ENCODE assay signal across 1 cellular context in genomic region chr5:81851481-81852178, GRCh38.
A peak's percentile ranks its signal among the peaks of the same experiment; 100 is the strongest.
TF ChIP-seq lines count a peak whose summit lies in the region.

No MANE protein-coding gene starts in this region.

TF ChIP-seq in K562, 482 proteins besides CTCF, POLR2A, EP300 and RAD21 (continued from another document and continues in another):
- TF ChIP-seq BCLAF1 (IDR thresholded peaks at IDR 0.05; ENCODE audit: borderline replicate concordance in 1 of 2, control insufficient read depth in 1 of 2, low read depth in 2 of 2, low read length in 1 of 2) (peak in 1 of 2 experiments; percentile 89; a peak in 2 of 4 replicates), TRIM28 (IDR thresholded peaks at IDR 0.05) (no peak), ESRRB (CRISPR knock-in tag; IDR thresholded peaks at IDR 0.05; ENCODE audit: borderline replicate concordance) (no peak), ZKSCAN3 (CRISPR knock-in tag; IDR thresholded peaks at IDR 0.05) (no peak), MAX (CRISPR knock-in tag; IDR thresholded peaks at IDR 0.05) (peak; percentile 30; the same call in 1 of the 2 replicates), ZBTB2 (IDR thresholded peaks at IDR 0.05) (0 out of 2 replicates have a peak, but pooled peaks have one; percentile 15), TRIM24 (IDR thresholded peaks at IDR 0.05) (no peak), SP2 (IDR thresholded peaks at IDR 0.05; ENCODE audit: extremely low read depth, low read depth, low read length, poor library complexity, severe bottlenecking) (no peak), PCBP1 (IDR thresholded peaks at IDR 0.05; ENCODE audit: low read depth, low read length, poor library complexity, severe bottlenecking) (peak; percentile 83), CREB3 (tag; conservative IDR thresholded peaks at IDR 0.05; ENCODE audit: low read depth) (no peak), DMBX1 (CRISPR knock-in tag; IDR thresholded peaks at IDR 0.05; ENCODE audit: borderline replicate concordance) (peak; percentile 82), ZNF311 (CRISPR knock-in tag; IDR thresholded peaks at IDR 0.05) (no peak), RREB1 (CRISPR knock-in tag; IDR thresholded peaks at IDR 0.05) (peak; percentile 89; the same call in 1 of the 2 replicates), RBM17 (IDR thresholded peaks at IDR 0.05; ENCODE audit: borderline replicate concordance, low read depth, low read length) (no peak), HNRNPLL (IDR thresholded peaks at IDR 0.05; ENCODE audit: low read depth, low read length, poor library complexity, severe bottlenecking) (peak; percentile 23), ILK (tag; IDR thresholded peaks at IDR 0.05; ENCODE audit: borderline replicate concordance, low read depth) (no peak), SMAD1 (IDR thresholded peaks at IDR 0.05; ENCODE audit: low read depth, low read length, partially characterized antibody) (peak; percentile 63), ZNF655 (CRISPR knock-in tag; IDR thresholded peaks at IDR 0.05) (no peak), PRPF4 (IDR thresholded peaks at IDR 0.05; ENCODE audit: insufficient read depth, low read depth, low read length, poor library complexity, severe bottlenecking) (no peak), HDGF (IDR thresholded peaks at IDR 0.05) (no peak), SIN3A (IDR thresholded peaks at IDR 0.05; ENCODE audit: borderline replicate concordance in 2 of 2, control insufficient read depth in 1 of 2, low read depth in 2 of 2, low read length in 2 of 2) (peak; percentile 54 to 68; a peak in 3 of 4 replicates), ZNF41 (CRISPR knock-in tag; conservative IDR thresholded peaks at IDR 0.05) (peak; percentile 73; the same call in 1 of the 2 replicates), TAF1 (IDR thresholded peaks at IDR 0.05; ENCODE audit: control insufficient read depth, extremely low read depth, insufficient read depth, low read length, severe bottlenecking) (peak; percentile 96), ARID3B (CRISPR knock-in tag; IDR thresholded peaks at IDR 0.05; ENCODE audit: borderline replicate concordance) (no peak), GATA2 (CRISPR knock-in tag; IDR thresholded peaks at IDR 0.05) (no peak), SIRT6 (IDR thresholded peaks at IDR 0.05; ENCODE audit: low read depth, low read length) (no peak), GTF2B (IDR thresholded peaks at IDR 0.05; ENCODE audit: extremely low read depth, insufficient read length) (no peak), FUS (optimal IDR thresholded peaks at IDR 0.05; ENCODE audit: low read depth, low read length) (no peak), SNRNP70 (optimal IDR thresholded peaks at IDR 0.05; ENCODE audit: low read depth, low read length) (no peak), TRIM25 (IDR thresholded peaks at IDR 0.05; ENCODE audit: borderline replicate concordance) (no peak), ZFP1 (CRISPR knock-in tag; IDR thresholded peaks at IDR 0.05) (no peak), E2F8 (IDR thresholded peaks at IDR 0.05; ENCODE audit: low read depth, partially characterized antibody) (no peak), CAMTA2 (CRISPR knock-in tag; conservative IDR thresholded peaks at IDR 0.05) (no peak), TCF15 (CRISPR knock-in tag; IDR thresholded peaks at IDR 0.05) (peak; percentile 64; the same call in 1 of the 2 replicates)
